Comparison of ENCODE assay signal across 1 cellular context in the genomic region with DNA sequence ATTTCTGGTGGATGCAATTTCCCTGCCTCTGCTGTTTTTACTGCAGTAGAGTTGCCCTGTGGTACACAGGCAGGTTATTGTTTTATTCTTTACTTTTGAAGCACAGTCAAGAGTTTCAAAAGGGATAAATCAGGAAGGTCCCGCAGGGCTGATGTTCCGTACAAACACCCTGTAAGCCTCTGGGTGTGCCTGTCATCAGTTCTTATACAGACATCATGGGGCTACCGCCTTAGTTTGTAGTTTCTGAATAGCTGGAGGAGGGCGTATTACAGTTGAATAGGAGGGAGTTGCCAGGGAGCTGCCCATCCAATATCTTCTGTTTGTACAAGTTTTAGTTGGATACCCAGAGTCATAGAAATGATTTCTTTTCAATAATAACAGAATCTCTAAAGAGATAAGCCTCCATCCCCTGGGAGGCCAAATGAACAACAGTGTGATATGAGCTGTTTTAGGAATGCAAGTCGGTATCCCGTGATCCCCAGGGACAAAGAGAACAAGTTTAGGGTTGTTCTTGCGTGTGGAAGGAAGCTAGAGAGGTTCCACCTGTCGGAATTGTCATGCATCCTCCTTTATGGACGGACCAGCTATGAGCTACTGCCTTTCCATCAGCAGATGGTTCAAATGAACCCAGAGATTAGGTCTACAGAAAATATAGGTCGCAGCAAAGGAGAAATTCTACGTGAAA.
TF ChIP-seq lines count a peak whose summit lies in the region.

No MANE protein-coding gene starts in this region.

TF ChIP-seq in GM23338, 12 proteins besides CTCF, POLR2A, EP300 and RAD21:
- TF ChIP-seq, protein P1, sequence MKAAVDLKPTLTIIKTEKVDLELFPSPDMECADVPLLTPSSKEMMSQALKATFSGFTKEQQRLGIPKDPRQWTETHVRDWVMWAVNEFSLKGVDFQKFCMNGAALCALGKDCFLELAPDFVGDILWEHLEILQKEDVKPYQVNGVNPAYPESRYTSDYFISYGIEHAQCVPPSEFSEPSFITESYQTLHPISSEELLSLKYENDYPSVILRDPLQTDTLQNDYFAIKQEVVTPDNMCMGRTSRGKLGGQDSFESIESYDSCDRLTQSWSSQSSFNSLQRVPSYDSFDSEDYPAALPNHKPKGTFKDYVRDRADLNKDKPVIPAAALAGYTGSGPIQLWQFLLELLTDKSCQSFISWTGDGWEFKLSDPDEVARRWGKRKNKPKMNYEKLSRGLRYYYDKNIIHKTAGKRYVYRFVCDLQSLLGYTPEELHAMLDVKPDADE (IDR thresholded peaks at IDR 0.05), result no peak
- TF ChIP-seq POLR2AphosphoS5 (IDR thresholded peaks at IDR 0.05; ENCODE audit: low read depth), result no peak
